Comparison of ENCODE assay signal across 7 cellular contexts in genomic region chr16:56424791-56425438, GRCh38. TPM values are rescaled to one million over a fixed set of nuclear protein-coding genes. Genes with fewer than 3 reads are reported as not detected.
DNase-seq lines count a peak whose midpoint lies in the region; ATAC-seq and TF ChIP-seq lines count a peak whose summit lies in the region.

No MANE protein-coding gene starts in this region.

- intact Hi-C loops in Panc1 (cut with micrococcal nuclease; ENCODE audit: unreplicated experiment) = no loop called here
- intact Hi-C loops in left ventricle myocardium inferior (cut with micrococcal nuclease) = no loop called here

- POLR2A ChIA-PET in Panc1 (lab: Charles Lee) = no interaction called here

- no peaks in the 10 kb centered on the region for H3K36me3 ChIP-seq in Panc1 (ENCODE audit: control insufficient read depth, insufficient read depth, low read length)
- peaks cover 1% of the 10 kb centered on the region for H3K36me3 ChIP-seq in left ventricle myocardium inferior

- H3K4me1 ChIP-seq in Panc1 (ENCODE audit: control insufficient read depth, insufficient read depth, low read length) (peaks cover 26% of the 10 kb centered on the region), left ventricle myocardium inferior (peaks cover 49% of the 10 kb centered on the region)

- H3K27me3 ChIP-seq in Panc1 (ENCODE audit: control insufficient read depth, insufficient read depth, low read length) (no peaks in the 10 kb centered on the region), left ventricle myocardium inferior (ENCODE audit: low read depth) (no peaks in the 10 kb centered on the region)

- DNase-seq in Panc1 (ENCODE audit: low read depth, low spot score) (no peak), left ventricle myocardium inferior (peak; percentile 38), retina (peak; percentile 68), LoVo (ENCODE audit: low spot score) (no peak)
- peak; percentile 45 to 60 for DNase-seq in activated naive CD4-positive, alpha-beta T cell treated with anti-CD3 and anti-CD28 coated beads, Interleukin-2, amount 50 U/mL, for 72 hours (ENCODE audit: low spot score in 2 of 2)

- H3K27ac ChIP-seq in Panc1 (ENCODE audit: low read length) (no peak overlapping the region), left ventricle myocardium inferior (replicated peaks) (peak overlapping the region; percentile 89)

- no peak for TF ChIP-seq CTCF in Panc1 (IDR thresholded peaks at IDR 0.05)
- TF ChIP-seq CTCF in left ventricle myocardium inferior (IDR thresholded peaks at IDR 0.05; ENCODE audit: borderline replicate concordance) = no peak

- no peaks in the 10 kb centered on the region for H3K9me3 Mint-ChIP-seq in activated naive CD4-positive, alpha-beta T cell treated with anti-CD3 and anti-CD28 coated beads, Interleukin-2, amount 50 U/mL, for 72 hours

- peak overlapping the region; percentile 89 to 96 for H3K27ac Mint-ChIP-seq in activated naive CD4-positive, alpha-beta T cell treated with anti-CD3 and anti-CD28 coated beads, Interleukin-2, amount 50 U/mL, for 72 hours

- ATAC-seq in GM18861 (IDR thresholded peaks at IDR 0.05; ENCODE audit: unreplicated experiment) (peak; percentile 11), HG02870 (IDR thresholded peaks at IDR 0.05; ENCODE audit: unreplicated experiment) (peak; percentile 29), Panc1 (peak; percentile 82)
- peak; percentile 56 to 60 for ATAC-seq in activated naive CD4-positive, alpha-beta T cell treated with anti-CD3 and anti-CD28 coated beads, Interleukin-2, amount 50 U/mL, for 72 hours

- CTCF ChIA-PET in Panc1 (lab: Charles Lee) = no interaction called here

- in situ Hi-C loops in Panc1 (cut with HindIII; ENCODE audit: low pct_unique_long_range_greater_than_20kb, low sequenced_read_pairs) = no loop called here

- peak overlapping the region; percentile 58 to 74 for H3K4me3 ChIP-seq in Panc1 (ENCODE audit: low read depth in 2 of 2, low read length in 2 of 2)
- peak overlapping the region; percentile 93 for H3K4me3 ChIP-seq in left ventricle myocardium inferior

- H3K9me3 ChIP-seq in Panc1 (ENCODE audit: control insufficient read depth, insufficient read depth, low read depth, low read length) (no peaks in the 10 kb centered on the region), left ventricle myocardium inferior (replicated peaks) (no peaks in the 10 kb centered on the region)

- BruUV-seq in Panc1 (replicated peaks; lab: Mats Ljungman, UMichigan) = no TSS peak

- peaks cover 0 to 5% of the 10 kb centered on the region in 2 donors for H3K36me3 Mint-ChIP-seq in activated naive CD4-positive, alpha-beta T cell treated with anti-CD3 and anti-CD28 coated beads, Interleukin-2, amount 50 U/mL, for 72 hours

RNA-seq across cellular contexts. Expression of gene AMFR, which starts 0.4 kb away (rescaled TPM):
- total RNA-seq in Panc1 (2021; ENCODE audit: unreplicated experiment) (89.6 TPM), left ventricle myocardium inferior (65.2 TPM)
- polyA plus RNA-seq in Panc1 (2012; ENCODE audit: insufficient read length) = 112 TPM
- 10 to 100 TPM; 29.7 to 32.3 TPM for total RNA-seq in activated naive CD4-positive, alpha-beta T cell treated with anti-CD3 and anti-CD28 coated beads, Interleukin-2, amount 50 U/mL, for 72 hours

RNA-seq across cellular contexts. Expression of gene NUDT21, which starts 26.2 kb away (rescaled TPM):
- total RNA-seq in Panc1 (2021; ENCODE audit: unreplicated experiment) (97.6 TPM), left ventricle myocardium inferior (59.5 TPM)
- 52.4 TPM for polyA plus RNA-seq in Panc1 (2012; ENCODE audit: insufficient read length)
- total RNA-seq in activated naive CD4-positive, alpha-beta T cell treated with anti-CD3 and anti-CD28 coated beads, Interleukin-2, amount 50 U/mL, for 72 hours = 100 to 1,000 TPM; 308 to 362 TPM

RNA-seq across cellular contexts. Expression of gene OGFOD1, which starts 26.4 kb away (rescaled TPM):
- total RNA-seq in Panc1 (2021; ENCODE audit: unreplicated experiment) = 35.8 TPM
- polyA plus RNA-seq in Panc1 (2012; ENCODE audit: insufficient read length) = 26.6 TPM
- total RNA-seq in activated naive CD4-positive, alpha-beta T cell treated with anti-CD3 and anti-CD28 coated beads, Interleukin-2, amount 50 U/mL, for 72 hours = 10 to 100 TPM; 45.0 to 50.9 TPM
- total RNA-seq in left ventricle myocardium inferior = 35.4 TPM

Comparison
In these comparisons a context has a peak if more than half of its experiments do, and no peak if none do; other contexts are left out.
1. ATAC-seq: peak in every context shown above with its lines; median percentile 82 in Panc1; 58 in activated naive CD4-positive, alpha-beta T cell treated with anti-CD3 and anti-CD28 coated beads, Interleukin-2, amount 50 U/mL, for 72 hours; 29 in HG02870; 11 in GM18861.
2. DNase-seq: peak in activated naive CD4-positive, alpha-beta T cell treated with anti-CD3 and anti-CD28 coated beads, Interleukin-2, amount 50 U/mL, for 72 hours (2 of 2), left ventricle myocardium inferior (single experiment) and retina (single experiment); none in Panc1 (single experiment) and LoVo (single experiment).